ENCODE assay signal across 8 cellular contexts in genomic region chr12:116737774-116738657, GRCh38. TPM values are rescaled to one million over a fixed set of nuclear protein-coding genes. Genes with fewer than 3 reads are reported as not detected.
A peak's percentile ranks its signal among the peaks of the same experiment; 100 is the strongest.
DNase-seq lines count a peak whose midpoint lies in the region; TF ChIP-seq lines count a peak whose summit lies in the region.

Gene RNFT2, plus strand, starts transcription at chr12:116738315. Its CDS starts 2,183 bp downstream, at chr12:116740498.
Gene SPRING1, minus strand, starts transcription at chr12:116738069. Its CDS starts 169 bp downstream, at chr12:116737900.

- peak within 1 kb of the TSS; percentile 95 for H3K27ac Mint-ChIP-seq in neural crest cell (ENCODE audit: unreplicated experiment)

- H3K9ac ChIP-seq in stomach smooth muscle (ENCODE audit: low read length in 2 of 2), result peak within 1 kb of the TSS; percentile 86 to 89

- DNase-seq in G401 (ENCODE audit: low spot score) (peak; percentile 99), H7 (peak; percentile 99), M059J (ENCODE audit: low read depth) (peak; percentile 99), SHP77 (lab: John Stamatoyannopoulos, UW) (peak; percentile 99 to 100), activated gamma-delta T cell (lab: John Stamatoyannopoulos, UW) (peak; percentile 96), foreskin fibroblast (peak; percentile 99 to 100), neural crest cell (ENCODE audit: low read depth, low spot score) (peak; percentile 98)

- H3K4me3 ChIP-seq in H7 (ENCODE audit: insufficient read depth, low read depth, low read length) (peak within 1 kb of the TSS; percentile 82), foreskin fibroblast (ENCODE audit: low read depth in 1 of 2, low read length in 2 of 2) (peak within 1 kb of the TSS; percentile 88 to 96), stomach smooth muscle (ENCODE audit: low read length in 2 of 2) (peak within 1 kb of the TSS; percentile 82 to 94)

- peaks cover 19% of the 10 kb centered on the region for H3K4me1 ChIP-seq in stomach smooth muscle (ENCODE audit: control insufficient read depth, insufficient read depth, low read length)

- in situ Hi-C loops in G401 (cut with HindIII; ENCODE audit: low sequenced_read_pairs), result no loop called here

- H3K9me3 Mint-ChIP-seq in neural crest cell, result no peaks in the 10 kb centered on the region

- H3K4me3 Mint-ChIP-seq in neural crest cell, result peak within 1 kb of the TSS; percentile 99

- H3K36me3 Mint-ChIP-seq in neural crest cell (ENCODE audit: low read depth), result peaks cover 6% of the 10 kb centered on the region

- TF ChIP-seq CTCF in foreskin fibroblast (IDR thresholded peaks at IDR 0.05; ENCODE audit: low read depth, low read length) (no peak), neural crest cell (conservative IDR thresholded peaks at IDR 0.05) (peak; percentile 49)

- H3K27ac ChIP-seq in stomach smooth muscle (ENCODE audit: low read length), result no peak within 1 kb of the TSS

- H3K27me3 Mint-ChIP-seq in neural crest cell (ENCODE audit: low read depth), result no peaks in the 10 kb centered on the region

- no peaks in the 10 kb centered on the region for H3K9me3 ChIP-seq in stomach smooth muscle (ENCODE audit: control insufficient read depth in 2 of 2, low read length in 2 of 2)

- H3K4me1 Mint-ChIP-seq in neural crest cell, result peaks cover 38% of the 10 kb centered on the region

- H3K36me3 ChIP-seq in H7 (replicated peaks; ENCODE audit: control insufficient read depth, insufficient read depth, low read length) (peaks cover 6% of the 10 kb centered on the region), stomach smooth muscle (ENCODE audit: control insufficient read depth in 2 of 2, insufficient read depth in 2 of 2, low read length in 2 of 2) (peaks cover 7 to 11% of the 10 kb centered on the region in 2 donors)

- H3K27me3 ChIP-seq in H7 (ENCODE audit: control insufficient read depth, insufficient read depth, low read length), result no peaks in the 10 kb centered on the region; the same call in 1 of the 2 replicates
- no peaks in the 10 kb centered on the region for H3K27me3 ChIP-seq in stomach smooth muscle (ENCODE audit: control insufficient read depth in 1 of 2, insufficient read depth in 2 of 2, low read length in 2 of 2)

RNA-seq across cellular contexts. Expression of gene RNFT2, which starts in this region (rescaled TPM):
- 5.3 and 7.8 TPM in 2 replicates for total RNA-seq in G401 (2014; rRNA removed; shearing (Covaris generic))
- 10.8 and 15.4 TPM in 2 replicates for total RNA-seq in H7 (2014; rRNA removed; shearing (Covaris generic))
- total RNA-seq in M059J (2014; rRNA removed; shearing (Covaris generic)), result 2.1 and 5.7 TPM in 2 replicates
- total RNA-seq in neural crest cell, result 79.9 and 82.1 TPM in 2 replicates

RNA-seq across cellular contexts. Expression of gene SPRING1, which starts in this region (rescaled TPM):
- 37.4 and 46.3 TPM in 2 replicates for total RNA-seq in G401 (2014; rRNA removed; shearing (Covaris generic))
- total RNA-seq in H7 (2014; rRNA removed; shearing (Covaris generic)), result 51.8 and 51.9 TPM in 2 replicates
- total RNA-seq in M059J (2014; rRNA removed; shearing (Covaris generic)), result 20.9 and 28.3 TPM in 2 replicates
- 47.8 and 50.8 TPM in 2 replicates for total RNA-seq in neural crest cell
